ENCODE assay signal across 8 cellular contexts in the genomic region with DNA sequence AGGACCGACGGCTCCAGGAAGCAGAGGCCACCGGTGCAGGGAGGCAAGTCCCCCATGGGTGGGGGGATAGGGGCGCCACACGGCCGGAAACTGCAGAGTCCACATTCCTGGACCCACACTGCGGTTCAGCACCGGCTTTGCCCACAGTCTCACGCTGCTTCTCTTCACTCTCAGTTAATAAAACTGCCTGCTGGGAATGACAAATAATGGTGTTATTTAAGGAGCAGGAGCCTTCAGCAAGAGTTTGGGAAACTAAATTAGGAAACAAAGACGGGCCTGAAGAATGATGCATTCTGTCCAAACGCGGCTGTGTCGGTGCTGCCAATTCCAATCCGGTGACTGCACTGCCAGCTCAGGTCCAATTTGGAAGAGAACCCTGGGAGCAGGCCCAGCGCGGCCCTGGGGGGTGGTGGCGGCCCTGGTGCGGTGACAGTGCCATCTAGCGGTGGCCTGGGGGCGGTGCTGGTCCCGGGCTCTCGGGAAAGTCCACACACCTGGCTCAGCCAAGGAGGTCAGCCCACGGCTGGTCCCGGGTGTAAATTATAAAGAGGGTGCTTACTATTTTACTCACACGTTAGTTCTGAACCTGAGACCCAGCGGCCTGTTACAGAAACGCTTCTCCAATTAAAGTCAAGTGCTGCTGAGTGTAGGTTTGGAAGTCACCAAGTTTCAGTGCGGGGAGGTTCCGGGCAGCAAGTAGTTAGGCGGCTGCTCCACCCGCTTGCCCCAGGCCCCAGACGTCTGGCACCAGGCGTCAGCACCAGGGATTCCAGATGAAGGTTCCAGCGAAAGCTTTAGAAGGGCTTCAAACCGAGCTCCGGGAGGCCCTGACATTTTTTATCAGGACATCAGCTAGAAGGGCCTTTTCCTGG.
DNase-seq lines count a peak whose midpoint lies in the region; ATAC-seq and TF ChIP-seq lines count a peak whose summit lies in the region.

No MANE protein-coding gene starts in this region.

- DNase-seq in Daoy (ENCODE audit: low read depth) (peak; percentile 97), WTC11 (ENCODE audit: low spot score) (peak; percentile 86), cardiac fibroblast (ENCODE audit: low read depth in 2 of 2) (peak; percentile 94 to 97), kidney glomerular epithelial cell (lab: John Stamatoyannopoulos, UW) (peak; percentile 37)
- DNase-seq in stimulated activated CD4-positive, alpha-beta T cell treated with anti-CD3 and anti-CD28 coated beads, Interleukin-12 subunit alpha, Interleukin-12 subunit beta, amount 100 ng/mL, for 48 hours (ENCODE audit: low read depth in 2 of 3, low spot score in 1 of 3) = peak; percentile 22 to 46 (median 27)

- H3K36me3 Mint-ChIP-seq in WTC11 = no peaks in the 10 kb centered on the region

- H3K27me3 Mint-ChIP-seq in WTC11 (ENCODE audit: low read depth) = peaks cover 5% of the 10 kb centered on the region

- POLR2A ChIA-PET in WTC11 (lab: Charles Lee) = no interaction called here

- H2AFZ ChIP-seq in KMS-11 (ENCODE audit: low read depth) = no peak overlapping the region

- CTCF ChIA-PET in WTC11 (lab: Charles Lee) = interaction anchor here (0.5 to 2.5 kb wide), 34 partner anchors 8 to 354 kb away, joined by 3 to 23 read pairs (median 4); no protein-coding TSS in a partner anchor

- no peak overlapping the region for H3K9ac ChIP-seq in KMS-11

- H3K4me3 Mint-ChIP-seq in WTC11 = no peak overlapping the region

- H3K27ac Mint-ChIP-seq in WTC11 = no peak overlapping the region

- H3K27ac ChIP-seq in KMS-11 = no peak overlapping the region

- peak; percentile 87 for ATAC-seq in GM21576 (IDR thresholded peaks at IDR 0.05; ENCODE audit: unreplicated experiment)
- peak; percentile 89 for ATAC-seq in WTC11
- ATAC-seq in GM18870 (IDR thresholded peaks at IDR 0.05; ENCODE audit: unreplicated experiment) = no peak

- H3K4me3 ChIP-seq in KMS-11 (IDR thresholded peaks at IDR 0.05; ENCODE audit: insufficient read depth, low read depth, low read length) (no peak overlapping the region), cardiac fibroblast (replicated peaks in 1 of 2; ENCODE audit: low read depth in 2 of 2, low read length in 2 of 2) (no peak overlapping the region)

- H3K36me3 ChIP-seq in KMS-11 (ENCODE audit: insufficient read depth) = no peaks in the 10 kb centered on the region

- H3K9me3 Mint-ChIP-seq in WTC11 = no peaks in the 10 kb centered on the region

- TF ChIP-seq CTCF in KMS-11 (conservative IDR thresholded peaks at IDR 0.05; ENCODE audit: low read depth, low read length) (peak; percentile 60), WTC11 (IDR thresholded peaks at IDR 0.05) (peak; percentile 94), cardiac fibroblast (IDR thresholded peaks at IDR 0.05; ENCODE audit: low read depth, low read length) (peak; percentile 99)

- H3K79me2 ChIP-seq in KMS-11 (ENCODE audit: insufficient read depth, low read depth) = no peaks in the 10 kb centered on the region

- no peaks in the 10 kb centered on the region for H4K20me1 ChIP-seq in KMS-11 (ENCODE audit: insufficient read depth)

- peaks cover 13% of the 10 kb centered on the region for H3K4me1 Mint-ChIP-seq in WTC11

- no peak overlapping the region for H3K4me2 ChIP-seq in KMS-11

- H3K27me3 ChIP-seq in KMS-11 (ENCODE audit: insufficient read depth, low read depth) = no peaks in the 10 kb centered on the region

- H3K4me1 ChIP-seq in KMS-11 (ENCODE audit: low read depth, poor library complexity, severe bottlenecking) = no peaks in the 10 kb centered on the region

TF ChIP-seq in WTC11, 78 proteins besides CTCF, POLR2A, EP300 and RAD21 (continues in another document):
- TF ChIP-seq ZNF138 (CRISPR knock-in tag; conservative IDR thresholded peaks at IDR 0.05) (no peak), GABPB1 (CRISPR knock-in tag; IDR thresholded peaks at IDR 0.05) (no peak), CREB1 (CRISPR knock-in tag; IDR thresholded peaks at IDR 0.05) (no peak), MYBL2 (CRISPR knock-in tag; IDR thresholded peaks at IDR 0.05) (no peak), SMAD4 (CRISPR knock-in tag; IDR thresholded peaks at IDR 0.05) (no peak), NR1H2 (CRISPR knock-in tag; IDR thresholded peaks at IDR 0.05) (no peak), NFYB (CRISPR knock-in tag; conservative IDR thresholded peaks at IDR 0.05; ENCODE audit: low read depth) (no peak), IRF2 (CRISPR knock-in tag; IDR thresholded peaks at IDR 0.05; ENCODE audit: borderline replicate concordance, low read depth) (no peak), FOXP1 (CRISPR knock-in tag; IDR thresholded peaks at IDR 0.05; ENCODE audit: borderline replicate concordance) (no peak)
- TF ChIP-seq, protein P1, sequence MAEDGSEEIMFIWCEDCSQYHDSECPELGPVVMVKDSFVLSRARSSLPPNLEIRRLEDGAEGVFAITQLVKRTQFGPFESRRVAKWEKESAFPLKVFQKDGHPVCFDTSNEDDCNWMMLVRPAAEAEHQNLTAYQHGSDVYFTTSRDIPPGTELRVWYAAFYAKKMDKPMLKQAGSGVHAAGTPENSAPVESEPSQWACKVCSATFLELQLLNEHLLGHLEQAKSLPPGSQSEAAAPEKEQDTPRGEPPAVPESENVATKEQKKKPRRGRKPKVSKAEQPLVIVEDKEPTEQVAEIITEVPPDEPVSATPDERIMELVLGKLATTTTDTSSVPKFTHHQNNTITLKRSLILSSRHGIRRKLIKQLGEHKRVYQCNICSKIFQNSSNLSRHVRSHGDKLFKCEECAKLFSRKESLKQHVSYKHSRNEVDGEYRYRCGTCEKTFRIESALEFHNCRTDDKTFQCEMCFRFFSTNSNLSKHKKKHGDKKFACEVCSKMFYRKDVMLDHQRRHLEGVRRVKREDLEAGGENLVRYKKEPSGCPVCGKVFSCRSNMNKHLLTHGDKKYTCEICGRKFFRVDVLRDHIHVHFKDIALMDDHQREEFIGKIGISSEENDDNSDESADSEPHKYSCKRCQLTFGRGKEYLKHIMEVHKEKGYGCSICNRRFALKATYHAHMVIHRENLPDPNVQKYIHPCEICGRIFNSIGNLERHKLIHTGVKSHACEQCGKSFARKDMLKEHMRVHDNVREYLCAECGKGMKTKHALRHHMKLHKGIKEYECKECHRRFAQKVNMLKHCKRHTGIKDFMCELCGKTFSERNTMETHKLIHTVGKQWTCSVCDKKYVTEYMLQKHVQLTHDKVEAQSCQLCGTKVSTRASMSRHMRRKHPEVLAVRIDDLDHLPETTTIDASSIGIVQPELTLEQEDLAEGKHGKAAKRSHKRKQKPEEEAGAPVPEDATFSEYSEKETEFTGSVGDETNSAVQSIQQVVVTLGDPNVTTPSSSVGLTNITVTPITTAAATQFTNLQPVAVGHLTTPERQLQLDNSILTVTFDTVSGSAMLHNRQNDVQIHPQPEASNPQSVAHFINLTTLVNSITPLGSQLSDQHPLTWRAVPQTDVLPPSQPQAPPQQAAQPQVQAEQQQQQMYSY (CRISPR knock-in tag; IDR thresholded peaks at IDR 0.05) = no peak
- TF ChIP-seq, protein P2, sequence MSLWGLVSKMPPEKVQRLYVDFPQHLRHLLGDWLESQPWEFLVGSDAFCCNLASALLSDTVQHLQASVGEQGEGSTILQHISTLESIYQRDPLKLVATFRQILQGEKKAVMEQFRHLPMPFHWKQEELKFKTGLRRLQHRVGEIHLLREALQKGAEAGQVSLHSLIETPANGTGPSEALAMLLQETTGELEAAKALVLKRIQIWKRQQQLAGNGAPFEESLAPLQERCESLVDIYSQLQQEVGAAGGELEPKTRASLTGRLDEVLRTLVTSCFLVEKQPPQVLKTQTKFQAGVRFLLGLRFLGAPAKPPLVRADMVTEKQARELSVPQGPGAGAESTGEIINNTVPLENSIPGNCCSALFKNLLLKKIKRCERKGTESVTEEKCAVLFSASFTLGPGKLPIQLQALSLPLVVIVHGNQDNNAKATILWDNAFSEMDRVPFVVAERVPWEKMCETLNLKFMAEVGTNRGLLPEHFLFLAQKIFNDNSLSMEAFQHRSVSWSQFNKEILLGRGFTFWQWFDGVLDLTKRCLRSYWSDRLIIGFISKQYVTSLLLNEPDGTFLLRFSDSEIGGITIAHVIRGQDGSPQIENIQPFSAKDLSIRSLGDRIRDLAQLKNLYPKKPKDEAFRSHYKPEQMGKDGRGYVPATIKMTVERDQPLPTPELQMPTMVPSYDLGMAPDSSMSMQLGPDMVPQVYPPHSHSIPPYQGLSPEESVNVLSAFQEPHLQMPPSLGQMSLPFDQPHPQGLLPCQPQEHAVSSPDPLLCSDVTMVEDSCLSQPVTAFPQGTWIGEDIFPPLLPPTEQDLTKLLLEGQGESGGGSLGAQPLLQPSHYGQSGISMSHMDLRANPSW (CRISPR knock-in tag; conservative IDR thresholded peaks at IDR 0.05; ENCODE audit: low read depth) = no peak
- TF ChIP-seq, protein P3, sequence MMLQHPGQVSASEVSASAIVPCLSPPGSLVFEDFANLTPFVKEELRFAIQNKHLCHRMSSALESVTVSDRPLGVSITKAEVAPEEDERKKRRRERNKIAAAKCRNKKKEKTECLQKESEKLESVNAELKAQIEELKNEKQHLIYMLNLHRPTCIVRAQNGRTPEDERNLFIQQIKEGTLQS (CRISPR knock-in tag; conservative IDR thresholded peaks at IDR 0.05) = no peak
- TF ChIP-seq, protein P4, sequence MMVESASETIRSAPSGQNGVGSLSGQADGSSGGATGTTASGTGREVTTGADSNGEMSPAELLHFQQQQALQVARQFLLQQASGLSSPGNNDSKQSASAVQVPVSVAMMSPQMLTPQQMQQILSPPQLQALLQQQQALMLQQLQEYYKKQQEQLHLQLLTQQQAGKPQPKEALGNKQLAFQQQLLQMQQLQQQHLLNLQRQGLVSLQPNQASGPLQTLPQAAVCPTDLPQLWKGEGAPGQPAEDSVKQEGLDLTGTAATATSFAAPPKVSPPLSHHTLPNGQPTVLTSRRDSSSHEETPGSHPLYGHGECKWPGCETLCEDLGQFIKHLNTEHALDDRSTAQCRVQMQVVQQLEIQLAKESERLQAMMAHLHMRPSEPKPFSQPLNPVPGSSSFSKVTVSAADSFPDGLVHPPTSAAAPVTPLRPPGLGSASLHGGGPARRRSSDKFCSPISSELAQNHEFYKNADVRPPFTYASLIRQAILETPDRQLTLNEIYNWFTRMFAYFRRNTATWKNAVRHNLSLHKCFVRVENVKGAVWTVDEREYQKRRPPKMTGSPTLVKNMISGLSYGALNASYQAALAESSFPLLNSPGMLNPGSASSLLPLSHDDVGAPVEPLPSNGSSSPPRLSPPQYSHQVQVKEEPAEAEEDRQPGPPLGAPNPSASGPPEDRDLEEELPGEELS (CRISPR knock-in tag; IDR thresholded peaks at IDR 0.05) = no peak
- TF ChIP-seq, protein P5, sequence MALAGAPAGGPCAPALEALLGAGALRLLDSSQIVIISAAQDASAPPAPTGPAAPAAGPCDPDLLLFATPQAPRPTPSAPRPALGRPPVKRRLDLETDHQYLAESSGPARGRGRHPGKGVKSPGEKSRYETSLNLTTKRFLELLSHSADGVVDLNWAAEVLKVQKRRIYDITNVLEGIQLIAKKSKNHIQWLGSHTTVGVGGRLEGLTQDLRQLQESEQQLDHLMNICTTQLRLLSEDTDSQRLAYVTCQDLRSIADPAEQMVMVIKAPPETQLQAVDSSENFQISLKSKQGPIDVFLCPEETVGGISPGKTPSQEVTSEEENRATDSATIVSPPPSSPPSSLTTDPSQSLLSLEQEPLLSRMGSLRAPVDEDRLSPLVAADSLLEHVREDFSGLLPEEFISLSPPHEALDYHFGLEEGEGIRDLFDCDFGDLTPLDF (CRISPR knock-in tag; IDR thresholded peaks at IDR 0.05) = no peak

Comparison
In these comparisons a context has a peak if more than half of its experiments do, and no peak if none do; other contexts are left out.
1. DNase-seq: peak in every context shown above with its lines; median percentile 97 in Daoy; 96 in cardiac fibroblast; 86 in WTC11; 37 in kidney glomerular epithelial cell; 27 in stimulated activated CD4-positive, alpha-beta T cell treated with anti-CD3 and anti-CD28 coated beads, Interleukin-12 subunit alpha, Interleukin-12 subunit beta, amount 100 ng/mL, for 48 hours.